In the genomic region with DNA sequence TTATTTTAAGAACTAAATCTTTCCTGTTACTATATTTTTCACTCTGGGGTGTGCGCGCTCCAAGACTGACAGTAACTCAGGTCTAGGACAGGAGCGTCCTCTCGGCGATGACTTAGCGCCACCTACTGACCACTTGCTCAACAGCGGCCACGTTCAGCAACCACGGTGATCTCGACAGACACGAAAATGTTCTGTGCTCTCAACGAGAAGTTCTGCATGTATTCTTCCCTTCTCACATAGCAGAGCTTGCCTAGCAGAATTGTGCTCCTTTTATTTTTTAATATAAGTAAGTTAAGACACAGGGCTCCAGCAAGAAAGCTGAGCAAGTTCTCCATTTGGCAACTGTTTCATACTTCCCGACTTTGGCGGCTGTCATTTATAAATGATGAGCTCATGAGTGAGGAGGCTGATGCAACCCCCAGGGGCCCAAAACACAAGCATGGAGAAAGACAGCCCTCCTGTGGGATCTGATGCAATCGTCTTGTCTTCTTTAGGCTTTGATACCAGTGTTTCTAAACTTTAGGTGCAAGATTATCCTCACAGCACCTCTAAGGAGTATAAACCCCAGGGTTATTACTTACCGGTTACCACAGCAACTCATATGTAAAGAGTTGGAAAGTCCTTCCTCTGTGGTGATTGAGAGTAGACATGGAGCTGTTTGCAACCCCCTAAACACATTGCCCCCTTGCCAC, we compare ENCODE assay signal across 1 cellular context.
TF ChIP-seq lines count a peak whose summit lies in the region.

No MANE protein-coding gene starts in this region.

TF ChIP-seq in K562, 482 proteins besides CTCF, POLR2A, EP300 and RAD21 (continued from another document and continues in another):
- TF ChIP-seq, protein P1, sequence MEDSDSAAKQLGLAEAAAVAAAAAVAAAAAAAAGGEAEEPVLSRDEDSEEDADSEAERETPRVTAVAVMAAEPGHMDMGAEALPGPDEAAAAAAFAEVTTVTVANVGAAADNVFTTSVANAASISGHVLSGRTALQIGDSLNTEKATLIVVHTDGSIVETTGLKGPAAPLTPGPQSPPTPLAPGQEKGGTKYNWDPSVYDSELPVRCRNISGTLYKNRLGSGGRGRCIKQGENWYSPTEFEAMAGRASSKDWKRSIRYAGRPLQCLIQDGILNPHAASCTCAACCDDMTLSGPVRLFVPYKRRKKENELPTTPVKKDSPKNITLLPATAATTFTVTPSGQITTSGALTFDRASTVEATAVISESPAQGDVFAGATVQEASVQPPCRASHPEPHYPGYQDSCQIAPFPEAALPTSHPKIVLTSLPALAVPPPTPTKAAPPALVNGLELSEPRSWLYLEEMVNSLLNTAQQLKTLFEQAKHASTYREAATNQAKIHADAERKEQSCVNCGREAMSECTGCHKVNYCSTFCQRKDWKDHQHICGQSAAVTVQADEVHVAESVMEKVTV (CRISPR knock-in tag; IDR thresholded peaks at IDR 0.05): peak; percentile 96
- TF ChIP-seq NFIX (CRISPR knock-in tag; IDR thresholded peaks at IDR 0.05; ENCODE audit: low read depth): no peak
- TF ChIP-seq HSF4 (CRISPR knock-in tag; IDR thresholded peaks at IDR 0.05; ENCODE audit: borderline replicate concordance): no peak
- TF ChIP-seq, protein P2, sequence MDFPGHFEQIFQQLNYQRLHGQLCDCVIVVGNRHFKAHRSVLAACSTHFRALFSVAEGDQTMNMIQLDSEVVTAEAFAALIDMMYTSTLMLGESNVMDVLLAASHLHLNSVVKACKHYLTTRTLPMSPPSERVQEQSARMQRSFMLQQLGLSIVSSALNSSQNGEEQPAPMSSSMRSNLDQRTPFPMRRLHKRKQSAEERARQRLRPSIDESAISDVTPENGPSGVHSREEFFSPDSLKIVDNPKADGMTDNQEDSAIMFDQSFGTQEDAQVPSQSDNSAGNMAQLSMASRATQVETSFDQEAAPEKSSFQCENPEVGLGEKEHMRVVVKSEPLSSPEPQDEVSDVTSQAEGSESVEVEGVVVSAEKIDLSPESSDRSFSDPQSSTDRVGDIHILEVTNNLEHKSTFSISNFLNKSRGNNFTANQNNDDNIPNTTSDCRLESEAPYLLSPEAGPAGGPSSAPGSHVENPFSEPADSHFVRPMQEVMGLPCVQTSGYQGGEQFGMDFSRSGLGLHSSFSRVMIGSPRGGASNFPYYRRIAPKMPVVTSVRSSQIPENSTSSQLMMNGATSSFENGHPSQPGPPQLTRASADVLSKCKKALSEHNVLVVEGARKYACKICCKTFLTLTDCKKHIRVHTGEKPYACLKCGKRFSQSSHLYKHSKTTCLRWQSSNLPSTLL (IDR thresholded peaks at IDR 0.05): no peak
- TF ChIP-seq, protein P3, sequence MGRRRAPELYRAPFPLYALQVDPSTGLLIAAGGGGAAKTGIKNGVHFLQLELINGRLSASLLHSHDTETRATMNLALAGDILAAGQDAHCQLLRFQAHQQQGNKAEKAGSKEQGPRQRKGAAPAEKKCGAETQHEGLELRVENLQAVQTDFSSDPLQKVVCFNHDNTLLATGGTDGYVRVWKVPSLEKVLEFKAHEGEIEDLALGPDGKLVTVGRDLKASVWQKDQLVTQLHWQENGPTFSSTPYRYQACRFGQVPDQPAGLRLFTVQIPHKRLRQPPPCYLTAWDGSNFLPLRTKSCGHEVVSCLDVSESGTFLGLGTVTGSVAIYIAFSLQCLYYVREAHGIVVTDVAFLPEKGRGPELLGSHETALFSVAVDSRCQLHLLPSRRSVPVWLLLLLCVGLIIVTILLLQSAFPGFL (CRISPR knock-in tag; IDR thresholded peaks at IDR 0.05): no peak
- TF ChIP-seq E4F1 (CRISPR knock-in tag; IDR thresholded peaks at IDR 0.05; ENCODE audit: borderline replicate concordance): no peak
- TF ChIP-seq, protein P4, sequence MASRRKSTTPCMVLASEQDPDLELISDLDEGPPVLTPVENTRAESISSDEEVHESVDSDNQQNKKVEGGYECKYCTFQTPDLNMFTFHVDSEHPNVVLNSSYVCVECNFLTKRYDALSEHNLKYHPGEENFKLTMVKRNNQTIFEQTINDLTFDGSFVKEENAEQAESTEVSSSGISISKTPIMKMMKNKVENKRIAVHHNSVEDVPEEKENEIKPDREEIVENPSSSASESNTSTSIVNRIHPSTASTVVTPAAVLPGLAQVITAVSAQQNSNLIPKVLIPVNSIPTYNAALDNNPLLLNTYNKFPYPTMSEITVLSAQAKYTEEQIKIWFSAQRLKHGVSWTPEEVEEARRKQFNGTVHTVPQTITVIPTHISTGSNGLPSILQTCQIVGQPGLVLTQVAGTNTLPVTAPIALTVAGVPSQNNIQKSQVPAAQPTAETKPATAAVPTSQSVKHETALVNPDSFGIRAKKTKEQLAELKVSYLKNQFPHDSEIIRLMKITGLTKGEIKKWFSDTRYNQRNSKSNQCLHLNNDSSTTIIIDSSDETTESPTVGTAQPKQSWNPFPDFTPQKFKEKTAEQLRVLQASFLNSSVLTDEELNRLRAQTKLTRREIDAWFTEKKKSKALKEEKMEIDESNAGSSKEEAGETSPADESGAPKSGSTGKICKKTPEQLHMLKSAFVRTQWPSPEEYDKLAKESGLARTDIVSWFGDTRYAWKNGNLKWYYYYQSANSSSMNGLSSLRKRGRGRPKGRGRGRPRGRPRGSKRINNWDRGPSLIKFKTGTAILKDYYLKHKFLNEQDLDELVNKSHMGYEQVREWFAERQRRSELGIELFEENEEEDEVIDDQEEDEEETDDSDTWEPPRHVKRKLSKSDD (conservative IDR thresholded peaks at IDR 0.05; ENCODE audit: low read length): no peak
- 0 out of 2 replicates have a peak, but pooled peaks have one; percentile 30 for TF ChIP-seq ZNF766 (CRISPR knock-in tag; conservative IDR thresholded peaks at IDR 0.05)
- peak; percentile 55 for TF ChIP-seq RBFOX2 (IDR thresholded peaks at IDR 0.05; ENCODE audit: low read depth, low read length)
- no peak for TF ChIP-seq HMGN3 (IDR thresholded peaks at IDR 0.05; ENCODE audit: borderline replicate concordance, extremely low read depth, insufficient read length, low read depth, low read length)
- TF ChIP-seq ZNF41 (CRISPR knock-in tag; conservative IDR thresholded peaks at IDR 0.05): 0 out of 2 replicates have a peak, but pooled peaks have one; percentile 20
- TF ChIP-seq CSDE1 (IDR thresholded peaks at IDR 0.05): no peak
- TF ChIP-seq BRF2 (IDR thresholded peaks at IDR 0.05; ENCODE audit: borderline replicate concordance, insufficient read depth, insufficient read length): no peak
- TF ChIP-seq ZBTB17 (CRISPR knock-in tag; IDR thresholded peaks at IDR 0.05): no peak
- TF ChIP-seq ZNF764 (CRISPR knock-in tag; IDR thresholded peaks at IDR 0.05; ENCODE audit: low read depth): no peak
- TF ChIP-seq, protein P5, sequence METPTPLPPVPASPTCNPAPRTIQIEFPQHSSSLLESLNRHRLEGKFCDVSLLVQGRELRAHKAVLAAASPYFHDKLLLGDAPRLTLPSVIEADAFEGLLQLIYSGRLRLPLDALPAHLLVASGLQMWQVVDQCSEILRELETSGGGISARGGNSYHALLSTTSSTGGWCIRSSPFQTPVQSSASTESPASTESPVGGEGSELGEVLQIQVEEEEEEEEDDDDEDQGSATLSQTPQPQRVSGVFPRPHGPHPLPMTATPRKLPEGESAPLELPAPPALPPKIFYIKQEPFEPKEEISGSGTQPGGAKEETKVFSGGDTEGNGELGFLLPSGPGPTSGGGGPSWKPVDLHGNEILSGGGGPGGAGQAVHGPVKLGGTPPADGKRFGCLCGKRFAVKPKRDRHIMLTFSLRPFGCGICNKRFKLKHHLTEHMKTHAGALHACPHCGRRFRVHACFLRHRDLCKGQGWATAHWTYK (CRISPR knock-in tag; IDR thresholded peaks at IDR 0.05): no peak
- no peak for TF ChIP-seq TEAD4 (IDR thresholded peaks at IDR 0.05; ENCODE audit: low read length)
- no peak for TF ChIP-seq TEAD4 (CRISPR knock-in tag; IDR thresholded peaks at IDR 0.05; ENCODE audit: borderline replicate concordance)
- TF ChIP-seq ZNF76 (CRISPR knock-in tag; IDR thresholded peaks at IDR 0.05; ENCODE audit: borderline replicate concordance): no peak
- TF ChIP-seq TCF15 (CRISPR knock-in tag; IDR thresholded peaks at IDR 0.05): no peak
- TF ChIP-seq TARDBP (IDR thresholded peaks at IDR 0.05): no peak
- peak; percentile 93 for TF ChIP-seq IRF9 (tag; IDR thresholded peaks at IDR 0.05)
- TF ChIP-seq, protein P6, sequence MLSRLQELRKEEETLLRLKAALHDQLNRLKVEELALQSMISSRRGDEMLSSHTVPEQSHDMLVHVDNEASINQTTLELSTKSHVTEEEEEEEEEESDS (CRISPR knock-in tag; IDR thresholded peaks at IDR 0.05): no peak
- no peak for TF ChIP-seq EWSR1 (IDR thresholded peaks at IDR 0.05; ENCODE audit: borderline replicate concordance, low read depth, partially characterized antibody)
- TF ChIP-seq CBX3 (IDR thresholded peaks at IDR 0.05; ENCODE audit: borderline replicate concordance in 1 of 2, low read length in 2 of 2): peak in 1 of 2 experiments; percentile 42; a peak in 1 of 3 replicates
- TF ChIP-seq PHF21A (IDR thresholded peaks at IDR 0.05; ENCODE audit: borderline replicate concordance, low read depth): no peak
- no peak for TF ChIP-seq DIDO1 (tag; IDR thresholded peaks at IDR 0.05; ENCODE audit: low read depth)
- no peak for TF ChIP-seq SLC30A9 (CRISPR knock-in tag; IDR thresholded peaks at IDR 0.05)
- TF ChIP-seq SMARCE1 (IDR thresholded peaks at IDR 0.05): peak; percentile 27; the same call in 1 of the 2 replicates
- no peak for TF ChIP-seq AFF4 (CRISPR knock-in tag; IDR thresholded peaks at IDR 0.05)
- TF ChIP-seq ZNF316 (IDR thresholded peaks at IDR 0.05): no peak
- peak in 1 of 2 experiments; percentile 77; a peak in 1 of 4 replicates for TF ChIP-seq ARNT (IDR thresholded peaks at IDR 0.05)
- peak; percentile 14; the same call in 1 of the 2 replicates for TF ChIP-seq ZNF175 (CRISPR knock-in tag; IDR thresholded peaks at IDR 0.05; ENCODE audit: low read depth)
- peak; percentile 45; the same call in 1 of the 2 replicates for TF ChIP-seq ARID1B (IDR thresholded peaks at IDR 0.05)
- TF ChIP-seq MAZ (CRISPR knock-in tag; conservative IDR thresholded peaks at IDR 0.05 in 1 of 2, IDR thresholded peaks at IDR 0.05 in 1 of 2): peak in 1 of 2 experiments; percentile 66; a peak in 1 of 4 replicates
- TF ChIP-seq ATF3 (IDR thresholded peaks at IDR 0.05): peak; percentile 100
- TF ChIP-seq ATF3 (CRISPR knock-in tag; conservative IDR thresholded peaks at IDR 0.05): peak; percentile 73; the same call in 1 of the 2 replicates
